13 cellular contexts compared by ENCODE assay signal in the genomic region with DNA sequence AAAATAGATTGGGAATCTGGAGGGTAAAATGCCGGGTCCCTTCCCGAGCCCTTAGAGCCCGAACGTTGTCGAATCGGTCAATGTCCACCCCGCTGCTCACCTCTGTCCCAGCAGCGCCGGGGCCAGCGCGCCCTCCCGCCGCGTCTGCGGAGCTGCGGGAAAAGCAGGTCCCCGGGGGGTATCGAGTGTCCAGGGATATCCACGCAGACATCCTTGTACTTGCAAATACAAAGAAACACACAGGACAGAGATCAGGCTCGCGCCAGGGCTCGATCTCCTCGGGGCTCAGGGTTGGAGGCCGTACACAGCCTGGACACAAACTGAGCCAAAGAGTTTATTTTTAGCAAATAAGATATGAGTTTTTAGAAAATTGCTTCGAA. TPM values are rescaled to one million over a fixed set of nuclear protein-coding genes. Genes with fewer than 3 reads are reported as not detected.
A peak's percentile ranks its signal among the peaks of the same experiment; 100 is the strongest.
DNase-seq lines count a peak whose midpoint lies in the region; ATAC-seq and TF ChIP-seq lines count a peak whose summit lies in the region.
"Had no signal": no experiment of that assay in that cellular context is flagged by ENCODE, and none has a peak within 500 bp of the region (broad histone marks: within the 10 kb centered on the region; RNA-seq: fewer than 3 reads in every experiment).

No MANE protein-coding gene starts in this region.

- peaks cover 88% of the 10 kb centered on the region for H3K4me1 ChIP-seq in left ventricle myocardium inferior
- no peaks in the 10 kb centered on the region for H3K4me1 ChIP-seq in uterus
- peaks cover 25 to 29% of the 10 kb centered on the region in 2 experiments for H3K4me1 ChIP-seq in trophoblast cell (ENCODE audit: control insufficient read depth in 1 of 2, insufficient read depth in 2 of 2, low read length in 2 of 2)
- H3K4me1 ChIP-seq: parathyroid adenoma had no signal

- H4K8ac ChIP-seq in trophoblast cell (ENCODE audit: low read depth, low read length): no peak overlapping the region

- WGBS in trophoblast cell (ENCODE audit: extremely low coverage, insufficient coverage, insufficient read length): no CpG with 5 or more reads among the region's 25 CpGs

- peak overlapping the region; percentile 100 for H3K27ac ChIP-seq in left ventricle myocardium inferior (replicated peaks)
- H3K27ac ChIP-seq in uterus: peak overlapping the region; percentile 99 to 100
- H3K27ac ChIP-seq in dorsolateral prefrontal cortex: no peak overlapping the region
- H3K27ac ChIP-seq in trophoblast cell (ENCODE audit: low read depth, low read length): no peak overlapping the region
- H3K27ac ChIP-seq: parathyroid adenoma had no signal

- H3K4me2 ChIP-seq in trophoblast cell (ENCODE audit: low read length): no peak overlapping the region

- peaks cover 56% of the 10 kb centered on the region for H3K27me3 ChIP-seq in left ventricle myocardium inferior (ENCODE audit: low read depth)
- H3K27me3 ChIP-seq in uterus: no peaks in the 10 kb centered on the region
- H3K27me3 ChIP-seq in dorsolateral prefrontal cortex: peaks cover 38 to 100% (median 95%) of the 10 kb centered on the region in 45 donors
- peaks cover 82% of the 10 kb centered on the region for H3K27me3 ChIP-seq in trophoblast cell (ENCODE audit: insufficient read depth, low read length)

- H3K27me3 Mint-ChIP-seq in activated naive CD4-positive, alpha-beta T cell treated with anti-CD3 and anti-CD28 coated beads, Interleukin-2, amount 10 ng/mL, durations not matched to agents 7 days and 5 days: peaks cover 92% of the 10 kb centered on the region
- peaks cover 41 to 52% of the 10 kb centered on the region in 2 donors for H3K27me3 Mint-ChIP-seq in natural killer cell treated with Interleukin-12 subunit alpha and Interleukin-12 subunit beta and Interleukin-15 and Interleukin-18, amount 100 ng/mL, for 72 hours
- H3K27me3 Mint-ChIP-seq in stimulated activated memory B cell treated with anti-CD40 and anti-IgM and Interleukin-4, amounts not matched to agents 10 μg/mL and 1 μg/mL and 100 μg/mL, for 72 hours: peaks cover 84% of the 10 kb centered on the region

- H3K9me3 ChIP-seq in left ventricle myocardium inferior (replicated peaks) (no peaks in the 10 kb centered on the region), uterus (no peaks in the 10 kb centered on the region), trophoblast cell (ENCODE audit: insufficient read depth, low read depth, low read length) (peaks cover 4% of the 10 kb centered on the region)

- TF ChIP-seq POLR2A in uterus (IDR thresholded peaks at IDR 0.05): no peak

- H3K36me3 ChIP-seq in left ventricle myocardium inferior (peaks cover 10% of the 10 kb centered on the region), uterus (no peaks in the 10 kb centered on the region), trophoblast cell (ENCODE audit: control insufficient read depth in 1 of 2, insufficient read depth in 2 of 2, low read length in 2 of 2) (no peaks in the 10 kb centered on the region)

- no peak overlapping the region for H2AK5ac ChIP-seq in trophoblast cell (ENCODE audit: low read length)

- intact Hi-C loops in left ventricle myocardium inferior (cut with micrococcal nuclease) (loop anchor here (10.0 kb wide), 1 partner anchor 172 kb away; no protein-coding TSS in a partner anchor), uterus (cut with DNase I; ENCODE audit: low total_unique reads) (loop anchor here (10.0 kb wide), 1 partner anchor 398 kb away; no protein-coding TSS in a partner anchor), dorsolateral prefrontal cortex (cut with DNase I) (no loop called here)

- H3K79me1 ChIP-seq in trophoblast cell (ENCODE audit: low read length): peaks cover 4% of the 10 kb centered on the region

- H3K36me3 Mint-ChIP-seq in activated naive CD4-positive, alpha-beta T cell treated with anti-CD3 and anti-CD28 coated beads, Interleukin-2, amount 10 ng/mL, durations not matched to agents 7 days and 5 days: peaks cover 8% of the 10 kb centered on the region
- peaks cover 0 to 11% of the 10 kb centered on the region in 2 donors for H3K36me3 Mint-ChIP-seq in activated naive CD4-positive, alpha-beta T cell treated with anti-CD3 and anti-CD28 coated beads, Interleukin-2, amount 50 U/mL, for 72 hours
- H3K36me3 Mint-ChIP-seq in natural killer cell treated with Interleukin-12 subunit alpha and Interleukin-12 subunit beta and Interleukin-15 and Interleukin-18, amount 100 ng/mL, for 72 hours: no peaks in the 10 kb centered on the region
- no peaks in the 10 kb centered on the region for H3K36me3 Mint-ChIP-seq in stimulated activated memory B cell treated with anti-CD40 and anti-IgM and Interleukin-4, amounts not matched to agents 10 μg/mL and 1 μg/mL and 100 μg/mL, for 72 hours
- H3K36me3 Mint-ChIP-seq: immature natural killer cell had no signal

- CTCF ChIA-PET in activated naive CD4-positive, alpha-beta T cell treated with anti-CD3 and anti-CD28 coated beads, Interleukin-2, amount 10 ng/mL, durations not matched to agents 7 days and 5 days (lab: Charles Lee): interaction anchor here (0.6 kb wide), 1 partner anchor 12 kb away, joined by 4 read pairs; no protein-coding TSS in a partner anchor

- H3K4me3 Mint-ChIP-seq in activated naive CD4-positive, alpha-beta T cell treated with anti-CD3 and anti-CD28 coated beads, Interleukin-2, amount 10 ng/mL, durations not matched to agents 7 days and 5 days: no peak overlapping the region
- H3K4me3 Mint-ChIP-seq in natural killer cell treated with Interleukin-12 subunit alpha and Interleukin-12 subunit beta and Interleukin-15 and Interleukin-18, amount 100 ng/mL, for 72 hours: peak overlapping the region; percentile 66
- H3K4me3 Mint-ChIP-seq in stimulated activated memory B cell treated with anti-CD40 and anti-IgM and Interleukin-4, amounts not matched to agents 10 μg/mL and 1 μg/mL and 100 μg/mL, for 72 hours: no peak overlapping the region

- H3K79me2 ChIP-seq in trophoblast cell (ENCODE audit: control insufficient read depth, insufficient read depth, low read length, poor library complexity): no peaks in the 10 kb centered on the region
- H3K79me2 ChIP-seq: parathyroid adenoma had no signal

- no peak overlapping the region for H4K91ac ChIP-seq in trophoblast cell (ENCODE audit: low read depth, low read length)

- no peak overlapping the region for H4K12ac ChIP-seq in trophoblast cell (ENCODE audit: low read depth, low read length)

- TF ChIP-seq CTCF in left ventricle myocardium inferior (IDR thresholded peaks at IDR 0.05; ENCODE audit: borderline replicate concordance): no peak
- TF ChIP-seq CTCF in uterus (IDR thresholded peaks at IDR 0.05): no peak
- no peak for TF ChIP-seq CTCF in dorsolateral prefrontal cortex (IDR thresholded peaks at IDR 0.05 in 54 of 56, conservative IDR thresholded peaks at IDR 0.05 in 2 of 56; ENCODE audit: low read depth in 1 of 56, partially characterized antibody in 56 of 56)

- peak overlapping the region; percentile 24 for H3K27ac Mint-ChIP-seq in activated naive CD4-positive, alpha-beta T cell treated with anti-CD3 and anti-CD28 coated beads, Interleukin-2, amount 10 ng/mL, durations not matched to agents 7 days and 5 days
- H3K27ac Mint-ChIP-seq in activated naive CD4-positive, alpha-beta T cell treated with anti-CD3 and anti-CD28 coated beads, Interleukin-2, amount 50 U/mL, for 72 hours: no peak overlapping the region
- no peak overlapping the region for H3K27ac Mint-ChIP-seq in natural killer cell treated with Interleukin-12 subunit alpha and Interleukin-12 subunit beta and Interleukin-15 and Interleukin-18, amount 100 ng/mL, for 72 hours
- no peak overlapping the region for H3K27ac Mint-ChIP-seq in stimulated activated memory B cell treated with anti-CD40 and anti-IgM and Interleukin-4, amounts not matched to agents 10 μg/mL and 1 μg/mL and 100 μg/mL, for 72 hours

- H3K14ac ChIP-seq in trophoblast cell (ENCODE audit: low read length): no peak overlapping the region

- H3K9me3 Mint-ChIP-seq in activated naive CD4-positive, alpha-beta T cell treated with anti-CD3 and anti-CD28 coated beads, Interleukin-2, amount 10 ng/mL, durations not matched to agents 7 days and 5 days: no peaks in the 10 kb centered on the region
- H3K9me3 Mint-ChIP-seq in activated naive CD4-positive, alpha-beta T cell treated with anti-CD3 and anti-CD28 coated beads, Interleukin-2, amount 50 U/mL, for 72 hours: no peaks in the 10 kb centered on the region
- H3K9me3 Mint-ChIP-seq in natural killer cell treated with Interleukin-12 subunit alpha and Interleukin-12 subunit beta and Interleukin-15 and Interleukin-18, amount 100 ng/mL, for 72 hours: no peaks in the 10 kb centered on the region
- no peaks in the 10 kb centered on the region for H3K9me3 Mint-ChIP-seq in stimulated activated memory B cell treated with anti-CD40 and anti-IgM and Interleukin-4, amounts not matched to agents 10 μg/mL and 1 μg/mL and 100 μg/mL, for 72 hours

- H2AFZ ChIP-seq in trophoblast cell (ENCODE audit: insufficient read depth, low read length, poor library complexity): no peak overlapping the region
- H2AFZ ChIP-seq: parathyroid adenoma had no signal

- H2BK120ac ChIP-seq in trophoblast cell (ENCODE audit: insufficient read depth, low read length, poor library complexity): no peak overlapping the region

- no peak overlapping the region for H3K18ac ChIP-seq in trophoblast cell (ENCODE audit: low read length)

- no peak overlapping the region for H3K4ac ChIP-seq in trophoblast cell (ENCODE audit: low read depth, low read length)

- DNase-seq in activated naive CD4-positive, alpha-beta T cell treated with anti-CD3 and anti-CD28 coated beads, Interleukin-2, amount 10 ng/mL, durations not matched to agents 7 days and 5 days: no peak
- DNase-seq in activated naive CD4-positive, alpha-beta T cell treated with anti-CD3 and anti-CD28 coated beads, Interleukin-2, amount 50 U/mL, for 72 hours (ENCODE audit: low spot score in 2 of 2): no peak
- DNase-seq in left ventricle myocardium inferior (peak; percentile 57), uterus (peak in 1 of 2 donors; percentile 46), dorsolateral prefrontal cortex (no peak), trophoblast cell (no peak)
- DNase-seq in natural killer cell treated with Interleukin-12 subunit alpha and Interleukin-12 subunit beta and Interleukin-15 and Interleukin-18, amount 100 ng/mL, for 72 hours (ENCODE audit: low spot score): no peak
- DNase-seq: NCI-H2171 treated with DMSO at 0.1 percent for 48 hours; stimulated activated CD4-positive, alpha-beta T cell treated with anti-CD3 and anti-CD28 coated beads, Interleukin-4, amount 100 ng/mL, for 24 hours; substantia nigra had no signal

- no peak overlapping the region for H2BK12ac ChIP-seq in trophoblast cell (ENCODE audit: low read length)

- H3K4me1 Mint-ChIP-seq in activated naive CD4-positive, alpha-beta T cell treated with anti-CD3 and anti-CD28 coated beads, Interleukin-2, amount 10 ng/mL, durations not matched to agents 7 days and 5 days: peaks cover 20% of the 10 kb centered on the region
- H3K4me1 Mint-ChIP-seq in natural killer cell treated with Interleukin-12 subunit alpha and Interleukin-12 subunit beta and Interleukin-15 and Interleukin-18, amount 100 ng/mL, for 72 hours (ENCODE audit: low read depth in 2 of 2): peaks cover 16 to 26% of the 10 kb centered on the region in 2 donors
- peaks cover 23% of the 10 kb centered on the region for H3K4me1 Mint-ChIP-seq in stimulated activated memory B cell treated with anti-CD40 and anti-IgM and Interleukin-4, amounts not matched to agents 10 μg/mL and 1 μg/mL and 100 μg/mL, for 72 hours

- no peak overlapping the region for H3K9ac ChIP-seq in trophoblast cell (ENCODE audit: low read length)
- H3K9ac ChIP-seq: parathyroid adenoma had no signal

- H3K4me3 ChIP-seq in left ventricle myocardium inferior (peak overlapping the region; percentile 99), uterus (peak overlapping the region; percentile 89 to 96), dorsolateral prefrontal cortex (no peak overlapping the region), trophoblast cell (ENCODE audit: low read depth, low read length) (no peak overlapping the region)

- ATAC-seq in activated naive CD4-positive, alpha-beta T cell treated with anti-CD3 and anti-CD28 coated beads, Interleukin-2, amount 50 U/mL, for 72 hours: no peak
- no peak for ATAC-seq in natural killer cell treated with Interleukin-12 subunit alpha and Interleukin-12 subunit beta and Interleukin-15 and Interleukin-18, amount 100 ng/mL, for 72 hours
- ATAC-seq in stimulated activated memory B cell treated with anti-CD40 and anti-IgM and Interleukin-4, amounts not matched to agents 10 μg/mL and 1 μg/mL and 100 μg/mL, for 72 hours: no peak

- H2BK5ac ChIP-seq in trophoblast cell (ENCODE audit: low read depth, low read length, poor library complexity): no peak overlapping the region

- H3K23ac ChIP-seq in trophoblast cell (ENCODE audit: low read length): no peak overlapping the region

RNA-seq across cellular contexts. Expression of a gene that starts 2.3 kb away (rescaled TPM):
- not detected for total RNA-seq in activated naive CD4-positive, alpha-beta T cell treated with anti-CD3 and anti-CD28 coated beads, Interleukin-2, amount 50 U/mL, for 72 hours
- total RNA-seq in left ventricle myocardium inferior (60.9 TPM), uterus (10 to 100 TPM; 28.2 to 59.6 (median 39.5) TPM), dorsolateral prefrontal cortex (1 to 10 TPM in 2 of 120 experiments, under 1 TPM in 36, not detected in 82; 0.10 to 1.5 (median 0.28) TPM)
- not detected for total RNA-seq in natural killer cell treated with Interleukin-12 subunit alpha and Interleukin-12 subunit beta and Interleukin-15 and Interleukin-18, amount 100 ng/mL, for 72 hours
- 1.7 and 1.9 TPM in 2 replicates for polyA plus RNA-seq in trophoblast cell (2013)

Comparison
In these comparisons a context has a peak if more than half of its experiments do, and no peak if none do; other contexts are left out.
1. H3K27ac ChIP-seq: peak in left ventricle myocardium inferior (single experiment) and uterus (2 of 2); none in dorsolateral prefrontal cortex (0 of 59) and trophoblast cell (single experiment).
2. H3K4me3 ChIP-seq: peak in left ventricle myocardium inferior (single experiment) and uterus (2 of 2); none in dorsolateral prefrontal cortex (0 of 59) and trophoblast cell (single experiment).
3. RNA of a gene that starts 2.3 kb away (total RNA-seq): 60.9 TPM in left ventricle myocardium inferior (single experiment) and 28.2 to 59.6 TPM in uterus; 0.10 to 1.5 TPM in dorsolateral prefrontal cortex, not detected in natural killer cell treated with Interleukin-12 subunit alpha and Interleukin-12 subunit beta and Interleukin-15 and Interleukin-18, amount 100 ng/mL, for 72 hours and not detected in activated naive CD4-positive, alpha-beta T cell treated with anti-CD3 and anti-CD28 coated beads, Interleukin-2, amount 50 U/mL, for 72 hours; every median in the first group is over 10 times any median in the second.
4. intact Hi-C loops: an anchor here in left ventricle myocardium inferior (10.0 kb wide) and uterus (10.0 kb wide); none called in dorsolateral prefrontal cortex.